Comparison of ENCODE assay signal across 37 cellular contexts in genomic region chr4:19655666-19656065, GRCh38.
"Had no signal": no experiment of that assay in that cellular context is flagged by ENCODE, and none has a peak within 500 bp of the region (broad histone marks: within the 10 kb centered on the region; RNA-seq: fewer than 3 reads in every experiment).

No MANE protein-coding gene starts in this region.

- ATAC-seq: activated CD4-positive, alpha-beta T cell treated with anti-CD3 and anti-CD28 coated beads for 36 hours; activated CD8-positive, alpha-beta memory T cell treated with anti-CD3 and anti-CD28 coated beads, Interleukin-2, amount 10 ng/mL, durations not matched to agents 7 days and 5 days; activated CD8-positive, alpha-beta T cell treated with anti-CD3 and anti-CD28 coated beads, Interleukin-2, amount 10 ng/mL, durations not matched to agents 7 days and 5 days; activated naive CD4-positive, alpha-beta T cell treated with anti-CD3 and anti-CD28 coated beads, Interleukin-2, amount 50 U/mL, for 72 hours; activated T-cell treated with anti-CD3 and anti-CD28 coated beads, Interleukin-2, amount 50 U/mL, for 4 hours; activated T-cell treated with anti-CD3 and anti-CD28 coated beads, Interleukin-2, amount 50 U/mL, for 72 hours; activated T-helper 17 cell treated with anti-CD3 and anti-CD28 coated beads, Interleukin-2, amount 50 U/mL, for 72 hours had no signal

- H3K27ac Mint-ChIP-seq: activated B cell treated with CpG ODN at 0.5 μM for 24 hours; activated CD4-positive, alpha-beta memory T cell treated with anti-CD3 and anti-CD28 coated beads, Interleukin-2, amount 10 ng/mL, durations not matched to agents 7 days and 5 days; activated CD4-positive, alpha-beta T cell treated with anti-CD3 and anti-CD28 coated beads for 36 hours; activated CD4-positive, alpha-beta T cell treated with anti-CD3 and anti-CD28 coated beads, Interleukin-2, amount 10 ng/mL, durations not matched to agents 7 days and 5 days; activated CD8-positive, alpha-beta memory T cell treated with anti-CD3 and anti-CD28 coated beads, Interleukin-2, amount 10 ng/mL, durations not matched to agents 7 days and 5 days; activated CD8-positive, alpha-beta T cell treated with anti-CD3 and anti-CD28 coated beads, Interleukin-2, amount 10 ng/mL, durations not matched to agents 7 days and 5 days; activated naive CD4-positive, alpha-beta T cell treated with anti-CD3 and anti-CD28 coated beads for 36 hours; activated naive CD4-positive, alpha-beta T cell treated with anti-CD3 and anti-CD28 coated beads, Interleukin-2, amount 50 U/mL, for 72 hours; activated naive CD8-positive, alpha-beta T cell treated with anti-CD3 and anti-CD28 coated beads for 36 hours; activated T-cell treated with anti-CD3 and anti-CD28 coated beads, Interleukin-2, amount 50 U/mL, for 72 hours; activated T-helper 1 cell treated with anti-CD3 and anti-CD28 coated beads, Interleukin-12 subunit alpha, Interleukin-12 subunit beta, Interleukin-2, Interleukin-4 antibody, amounts not matched to agents 30 ng/mL and 10 ng/mL and 1 ng/mL, durations not matched to agents 14 hours and 24 hours and 36 hours; activated T-helper 17 cell treated with anti-CD3 and anti-CD28 coated beads, Interleukin-2, amount 50 U/mL, for 72 hours; brain; T-helper 1 cell treated with Interleukin-12 subunit alpha and Interleukin-12 subunit beta and Interleukin-4 antibody, amounts not matched to agents 30 μg/mL and 1 μg/mL, for 36 hours; T-helper 2 cell treated with Interferon-gamma antibody and Interleukin-4, amounts not matched to agents 5 μg/mL and 100 μg/mL, for 36 hours had no signal

- H3K9me3 Mint-ChIP-seq: activated naive CD4-positive, alpha-beta T cell treated with anti-CD3 and anti-CD28 coated beads for 36 hours; brain had no signal

- H3K36me3 ChIP-seq: ascending aorta, cardiac muscle cell had no signal

- H3K4me3 Mint-ChIP-seq: activated B cell treated with CpG ODN at 0.5 μM for 24 hours; activated CD4-positive, alpha-beta memory T cell treated with anti-CD3 and anti-CD28 coated beads, Interleukin-2, amount 10 ng/mL, durations not matched to agents 7 days and 5 days; activated CD4-positive, alpha-beta T cell treated with anti-CD3 and anti-CD28 coated beads for 36 hours; activated CD4-positive, alpha-beta T cell treated with anti-CD3 and anti-CD28 coated beads, Interleukin-2, amount 10 ng/mL, durations not matched to agents 7 days and 5 days; activated CD8-positive, alpha-beta memory T cell treated with anti-CD3 and anti-CD28 coated beads, Interleukin-2, amount 10 ng/mL, durations not matched to agents 7 days and 5 days; activated CD8-positive, alpha-beta T cell treated with anti-CD3 and anti-CD28 coated beads, Interleukin-2, amount 10 ng/mL, durations not matched to agents 7 days and 5 days; activated naive CD4-positive, alpha-beta T cell treated with anti-CD3 and anti-CD28 coated beads for 36 hours; activated naive CD8-positive, alpha-beta T cell treated with anti-CD3 and anti-CD28 coated beads for 36 hours; activated T-cell treated with anti-CD3 and anti-CD28 coated beads, Interleukin-2, amount 50 U/mL, for 4 hours; activated T-cell treated with anti-CD3 and anti-CD28 coated beads, Interleukin-2, amount 50 U/mL, for 72 hours; activated T-helper 1 cell treated with anti-CD3 and anti-CD28 coated beads, Interleukin-12 subunit alpha, Interleukin-12 subunit beta, Interleukin-2, Interleukin-4 antibody, amounts not matched to agents 30 ng/mL and 10 ng/mL and 1 ng/mL, durations not matched to agents 14 hours and 24 hours and 36 hours; activated T-helper 17 cell treated with anti-CD3 and anti-CD28 coated beads, Interleukin-2, amount 50 U/mL, for 72 hours; brain; central memory CD8-positive, alpha-beta T cell; T-helper 1 cell treated with Interleukin-12 subunit alpha and Interleukin-12 subunit beta and Interleukin-4 antibody, amounts not matched to agents 30 μg/mL and 1 μg/mL, for 36 hours; T-helper 2 cell treated with Interferon-gamma antibody and Interleukin-4, amounts not matched to agents 5 μg/mL and 100 μg/mL, for 36 hours had no signal

- H3K27me3 ChIP-seq: ascending aorta, cardiac muscle cell had no signal

- H3K9me3 ChIP-seq: ascending aorta had no signal

- H3K4me3 ChIP-seq: ascending aorta, cardiac muscle cell had no signal

- H3K27me3 Mint-ChIP-seq: activated B cell treated with CpG ODN at 0.5 μM for 24 hours; activated CD4-positive, alpha-beta memory T cell treated with anti-CD3 and anti-CD28 coated beads, Interleukin-2, amount 10 ng/mL, durations not matched to agents 7 days and 5 days; activated CD4-positive, alpha-beta T cell treated with anti-CD3 and anti-CD28 coated beads for 36 hours; activated CD4-positive, alpha-beta T cell treated with anti-CD3 and anti-CD28 coated beads, Interleukin-2, amount 10 ng/mL, durations not matched to agents 7 days and 5 days; activated CD8-positive, alpha-beta memory T cell treated with anti-CD3 and anti-CD28 coated beads, Interleukin-2, amount 10 ng/mL, durations not matched to agents 7 days and 5 days; activated naive CD8-positive, alpha-beta T cell treated with anti-CD3 and anti-CD28 coated beads for 36 hours; activated T-helper 17 cell treated with anti-CD3 and anti-CD28 coated beads, Interleukin-2, amount 50 U/mL, for 72 hours; central memory CD8-positive, alpha-beta T cell had no signal

- H3K36me3 Mint-ChIP-seq: activated CD8-positive, alpha-beta memory T cell treated with anti-CD3 and anti-CD28 coated beads, Interleukin-2, amount 10 ng/mL, durations not matched to agents 7 days and 5 days; activated naive CD4-positive, alpha-beta T cell treated with anti-CD3 and anti-CD28 coated beads, Interleukin-2, amount 50 U/mL, for 72 hours; activated naive CD8-positive, alpha-beta T cell treated with anti-CD3 and anti-CD28 coated beads for 36 hours; brain had no signal

- H3K4me1 ChIP-seq: ascending aorta had no signal

- H3K27ac ChIP-seq: ascending aorta, cardiac muscle cell, VCaP had no signal

- DNase-seq: activated B cell treated with CpG ODN at 0.5 μM for 24 hours; activated CD4-positive, alpha-beta memory T cell treated with anti-CD3 and anti-CD28 coated beads, Interleukin-2, amount 10 ng/mL, durations not matched to agents 7 days and 5 days; activated CD4-positive, alpha-beta T cell treated with anti-CD3 and anti-CD28 coated beads for 1 hour; activated CD4-positive, alpha-beta T cell treated with anti-CD3 and anti-CD28 coated beads for 36 hours; activated CD4-positive, alpha-beta T cell treated with anti-CD3 and anti-CD28 coated beads for 48 hours; activated CD4-positive, alpha-beta T cell treated with anti-CD3 and anti-CD28 coated beads, Interleukin-2, amount 10 ng/mL, durations not matched to agents 7 days and 5 days; activated CD4-positive, alpha-beta T cell treated with anti-CD3 and anti-CD28 coated beads, Interleukin-2, amount 50 U/mL, for 48 hours; activated CD8-positive, alpha-beta memory T cell treated with anti-CD3 and anti-CD28 coated beads for 24 hours; activated CD8-positive, alpha-beta memory T cell treated with anti-CD3 and anti-CD28 coated beads, Interleukin-2, amount 10 ng/mL, durations not matched to agents 7 days and 5 days; activated CD8-positive, alpha-beta T cell treated with anti-CD3 and anti-CD28 coated beads, Interleukin-2, amount 10 ng/mL, durations not matched to agents 7 days and 5 days; activated effector memory CD4-positive, alpha-beta T cell treated with anti-CD3 and anti-CD28 coated beads, Interleukin-2, amount 50 U/mL, for 16 hours; activated gamma-delta T cell treated with Interleukin-2 at 50 U/mL for 16 hours; activated naive CD4-positive, alpha-beta T cell; activated naive CD4-positive, alpha-beta T cell treated with anti-CD3 and anti-CD28 coated beads for 36 hours; activated naive CD4-positive, alpha-beta T cell treated with anti-CD3 and anti-CD28 coated beads, Interleukin-2, amount 50 U/mL, for 16 hours; activated naive CD8-positive, alpha-beta T cell treated with anti-CD3 and anti-CD28 coated beads for 36 hours; activated T-cell treated with anti-CD3 and anti-CD28 coated beads for 4 hours; activated T-cell treated with anti-CD3 and anti-CD28 coated beads, Interleukin-2, amount 50 U/mL, for 1 hour; activated T-cell treated with anti-CD3 and anti-CD28 coated beads, Interleukin-2, amount 50 U/mL, for 4 hours; activated T-cell treated with anti-CD3 and anti-CD28 coated beads, Interleukin-2, amount 50 U/mL, for 72 hours; amygdala; anterior cingulate cortex; caudate nucleus; cerebellar nuclear complex; T-helper 1 cell; T-helper 2 cell; T-helper 9 cell had no signal

- H3K4me1 Mint-ChIP-seq: activated B cell treated with CpG ODN at 0.5 μM for 24 hours; activated CD4-positive, alpha-beta memory T cell treated with anti-CD3 and anti-CD28 coated beads, Interleukin-2, amount 10 ng/mL, durations not matched to agents 7 days and 5 days; activated CD4-positive, alpha-beta T cell treated with anti-CD3 and anti-CD28 coated beads for 36 hours; activated CD4-positive, alpha-beta T cell treated with anti-CD3 and anti-CD28 coated beads, Interleukin-2, amount 10 ng/mL, durations not matched to agents 7 days and 5 days; activated CD8-positive, alpha-beta memory T cell treated with anti-CD3 and anti-CD28 coated beads, Interleukin-2, amount 10 ng/mL, durations not matched to agents 7 days and 5 days; activated naive CD8-positive, alpha-beta T cell treated with anti-CD3 and anti-CD28 coated beads for 36 hours; activated T-helper 17 cell treated with anti-CD3 and anti-CD28 coated beads, Interleukin-2, amount 50 U/mL, for 72 hours; central memory CD8-positive, alpha-beta T cell had no signal
